24 cellular contexts compared by ENCODE assay signal in the genomic region with DNA sequence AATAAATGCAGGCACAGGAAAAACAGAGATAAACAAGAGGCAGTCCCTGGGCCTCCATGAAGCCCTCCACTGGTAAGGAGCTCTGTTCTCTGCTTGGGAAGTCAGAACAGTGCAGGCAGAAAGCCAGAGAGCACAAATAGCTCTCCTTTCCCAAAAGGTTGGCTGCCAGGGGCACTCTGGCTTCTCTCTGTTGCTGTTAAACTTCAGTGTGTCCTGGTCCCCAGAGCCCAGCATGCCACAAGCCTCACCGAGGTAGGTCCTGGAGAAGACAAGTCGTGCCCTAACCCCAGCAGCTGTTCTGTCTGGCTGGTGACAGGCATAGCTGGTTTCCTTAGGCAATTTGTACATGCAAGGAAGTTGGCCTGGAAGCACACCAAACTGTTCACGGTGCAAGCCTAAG. TPM values are rescaled to one million over a fixed set of nuclear protein-coding genes. Genes with fewer than 3 reads are reported as not detected.
DNase-seq lines count a peak whose midpoint lies in the region; ATAC-seq, FAIRE-seq and TF ChIP-seq lines count a peak whose summit lies in the region.
"Had no signal": no experiment of that assay in that cellular context is flagged by ENCODE, and none has a peak within 500 bp of the region (broad histone marks: within the 10 kb centered on the region; RNA-seq: fewer than 3 reads in every experiment).

No MANE protein-coding gene starts in this region.

- H3K27ac Mint-ChIP-seq in mesothelial cell of epicardium: peak overlapping the region; percentile 66
- no peak overlapping the region for H3K27ac Mint-ChIP-seq in endodermal cell

- H3K4me3 ChIP-seq in cardiac fibroblast (replicated peaks in 1 of 2; ENCODE audit: low read depth in 2 of 2, low read length in 2 of 2): no peak overlapping the region
- H3K4me3 ChIP-seq in thyroid gland (replicated peaks in 1 of 3): no peak overlapping the region
- H3K4me3 ChIP-seq in endodermal cell (ENCODE audit: low read length): no peak overlapping the region
- H3K4me3 ChIP-seq: esophagus squamous epithelium, HAP-1, left lung, prostate gland had no signal

- DNase-seq in HTR-8/SVneo (ENCODE audit: insufficient read length, low spot score) (no peak), cardiac fibroblast (ENCODE audit: low read depth in 2 of 2) (peak; percentile 41 to 43), mesothelial cell of epicardium (ENCODE audit: low spot score in 2 of 2, unreplicated experiment in 2 of 2) (no peak), thyroid gland (peak; percentile 80 to 83), endodermal cell (no peak)
- DNase-seq: activated CD4-positive, alpha-beta T cell treated with anti-CD3 and anti-CD28 coated beads for 48 hours; activated CD8-positive, alpha-beta memory T cell treated with anti-CD3 and anti-CD28 coated beads, Interleukin-2, amount 50 U/mL, for 4 hours; BE2C; esophagus squamous epithelium; GDM1; left lung; naive B cell; NCI-H187 treated with DMSO at 0.1 percent for 48 hours; NCI-H510A; OCI-M1; SK-N-SH; stimulated activated CD4-positive, alpha-beta T cell treated with anti-CD3 and anti-CD28 coated beads, Interleukin-15, amount 100 ng/mL, for 24 hours; stimulated activated naive CD4-positive, alpha-beta T cell treated with Interleukin-2 at 50 U/mL for 16 hours had no signal

- no peak for TF ChIP-seq CTCF in cardiac fibroblast (IDR thresholded peaks at IDR 0.05; ENCODE audit: low read depth, low read length)
- TF ChIP-seq CTCF in mesothelial cell of epicardium (IDR thresholded peaks at IDR 0.05; ENCODE audit: unreplicated experiment): no peak
- TF ChIP-seq CTCF in thyroid gland (IDR thresholded peaks at IDR 0.05): no peak
- TF ChIP-seq CTCF in endodermal cell (conservative IDR thresholded peaks at IDR 0.05): no peak

- H3K4me1 ChIP-seq in thyroid gland (peaks cover 65 to 83% of the 10 kb centered on the region in 2 donors), endodermal cell (ENCODE audit: control insufficient read depth, insufficient read depth, low read length) (no peaks in the 10 kb centered on the region)
- H3K4me1 ChIP-seq: BE2C, left lung, prostate gland had no signal

- H3K27me3 ChIP-seq in thyroid gland: no peaks in the 10 kb centered on the region
- H3K27me3 ChIP-seq in endodermal cell (ENCODE audit: control insufficient read depth, insufficient read depth, low read length, poor library complexity, severe bottlenecking): no peaks in the 10 kb centered on the region
- H3K27me3 ChIP-seq: BE2C, esophagus squamous epithelium, left lung had no signal

- H3K4me1 Mint-ChIP-seq in mesothelial cell of epicardium (peaks cover 32% of the 10 kb centered on the region), endodermal cell (peaks cover 16% of the 10 kb centered on the region)
- H3K4me1 Mint-ChIP-seq: naive B cell had no signal

- intact Hi-C loops in thyroid gland (cut with DNase I): no loop called here

- H3K36me3 ChIP-seq in thyroid gland (no peaks in the 10 kb centered on the region), endodermal cell (ENCODE audit: control insufficient read depth, insufficient read depth, low read length) (no peaks in the 10 kb centered on the region)
- H3K36me3 ChIP-seq: BE2C, esophagus squamous epithelium, HAP-1, left lung, prostate gland had no signal

- H3K27me3 Mint-ChIP-seq in mesothelial cell of epicardium (ENCODE audit: low read depth) (no peaks in the 10 kb centered on the region), endodermal cell (ENCODE audit: insufficient read depth) (no peaks in the 10 kb centered on the region)

- TF ChIP-seq POLR2A in thyroid gland (IDR thresholded peaks at IDR 0.05): peak in 1 of 2 donors; percentile 64

- no peaks in the 10 kb centered on the region for H3K9me3 ChIP-seq in thyroid gland
- H3K9me3 ChIP-seq in endodermal cell (ENCODE audit: control insufficient read depth, low read length): no peaks in the 10 kb centered on the region
- H3K9me3 ChIP-seq: BE2C, esophagus squamous epithelium, HAP-1, left lung, prostate gland, SK-N-SH had no signal

- FAIRE-seq in HTR-8/SVneo (lab: Jason Lieb, UNC): peak; percentile 31
- FAIRE-seq: D721Med, GM12892 had no signal

- no peak overlapping the region for H3K9ac ChIP-seq in endodermal cell (ENCODE audit: extremely low read depth, low read length, poor library complexity, severe bottlenecking)
- H3K9ac ChIP-seq: SK-N-SH had no signal

- H3K4me3 Mint-ChIP-seq in mesothelial cell of epicardium: no peak overlapping the region
- no peak overlapping the region for H3K4me3 Mint-ChIP-seq in endodermal cell
- H3K4me3 Mint-ChIP-seq: naive B cell had no signal

- H3K27ac ChIP-seq in thyroid gland: peak overlapping the region; percentile 75 to 89 (median 83)
- no peak overlapping the region for H3K27ac ChIP-seq in endodermal cell (ENCODE audit: low read depth, low read length)
- H3K27ac ChIP-seq: left lung had no signal

- WGBS in thyroid gland, 2 donors: 25 to 43% methylated on average over 3 of the region's 3 CpGs
- whole genome bisulfite sequencing in endodermal cell (ENCODE audit: insufficient coverage in 1 of 2, insufficient read length in 1 of 2), 2 experiments: 92 to 100% methylated on average over 1 to 3 of the region's 3 CpGs

- ATAC-seq in GM19395 (IDR thresholded peaks at IDR 0.05; ENCODE audit: unreplicated experiment) (no peak), GM21381 (IDR thresholded peaks at IDR 0.05; ENCODE audit: unreplicated experiment) (no peak)
- ATAC-seq: left lung had no signal

- no peaks in the 10 kb centered on the region for H3K9me3 Mint-ChIP-seq in mesothelial cell of epicardium
- no peaks in the 10 kb centered on the region for H3K9me3 Mint-ChIP-seq in endodermal cell
- H3K9me3 Mint-ChIP-seq: naive B cell had no signal

- H3K36me3 Mint-ChIP-seq in mesothelial cell of epicardium: no peaks in the 10 kb centered on the region
- no peaks in the 10 kb centered on the region for H3K36me3 Mint-ChIP-seq in endodermal cell (ENCODE audit: low read depth)
- H3K36me3 Mint-ChIP-seq: naive B cell had no signal

RNA-seq across cellular contexts. Expression of a gene that starts 17.3 kb away (rescaled TPM):
- 3.0 to 3.1 TPM (median 3.1 TPM) in 3 replicates for total RNA-seq in mesothelial cell of epicardium
- 100 to 1,000 TPM in 1 of 4 donors, 10 to 100 TPM in 3; 25.4 to 137 (median 35.3) TPM for total RNA-seq in thyroid gland
- total RNA-seq in endodermal cell: 1 to 10 TPM in 1 of 2 donors, under 1 TPM in 1; 0.33 to 2.3 TPM
- polyA plus RNA-seq in endodermal cell (2013, experiment 1 of 2): 0.11 TPM
- 0.12 TPM for polyA plus RNA-seq in endodermal cell (2013, experiment 2 of 2)

Comparison
In these comparisons a context has a peak if more than half of its experiments do, and no peak if none do; other contexts are left out.
1. DNase-seq: peak in cardiac fibroblast (2 of 2) and thyroid gland (2 of 2); none in HTR-8/SVneo (single experiment), mesothelial cell of epicardium (0 of 2) and endodermal cell (single experiment).